ENCODE assay signal across 8 cellular contexts in genomic region chr4:39638358-39639239, GRCh38. TPM values are rescaled to one million over a fixed set of nuclear protein-coding genes. Genes with fewer than 3 reads are reported as not detected.
DNase-seq lines count a peak whose midpoint lies in the region; ATAC-seq, FAIRE-seq and TF ChIP-seq lines count a peak whose summit lies in the region.

SMIM14 (minus strand) TSS chr4:39638865; CDS start chr4:39605145, 33,720 bp downstream.

- H3K27me3 ChIP-seq in HUES64 (ENCODE audit: insufficient read depth, low read length): no peaks in the 10 kb centered on the region
- no peaks in the 10 kb centered on the region for H3K27me3 ChIP-seq in OCI-LY3 (ENCODE audit: low read depth, low read length)
- H3K27me3 ChIP-seq in endothelial cell of umbilical vein (ENCODE audit: control insufficient read depth in 2 of 2, insufficient read depth in 2 of 2, low read length in 2 of 2): no peaks in the 10 kb centered on the region

- no peak for TF ChIP-seq CTCF in OCI-LY3 (IDR thresholded peaks at IDR 0.05; ENCODE audit: low read depth, low read length)
- TF ChIP-seq CTCF in endothelial cell of umbilical vein (IDR thresholded peaks at IDR 0.05; ENCODE audit: extremely low read depth in 1 of 2, insufficient read depth in 1 of 2, low read depth in 1 of 2, low read length in 2 of 2): peak in 1 of 2 donors; percentile 7

- WGBS in HUES64: under 1% methylated on average over 75 of the region's 75 CpGs

- H3K9me3 ChIP-seq in HUES64 (ENCODE audit: insufficient read depth, low read depth, low read length) (no peaks in the 10 kb centered on the region), OCI-LY3 (ENCODE audit: insufficient read depth, low read length) (no peaks in the 10 kb centered on the region), endothelial cell of umbilical vein (replicated peaks; ENCODE audit: control insufficient read depth, insufficient read depth, low read length) (no peaks in the 10 kb centered on the region)

- ATAC-seq in GM21423 (IDR thresholded peaks at IDR 0.05; ENCODE audit: unreplicated experiment): peak; percentile 67

- intact Hi-C loops in endothelial cell of umbilical vein (cut with micrococcal nuclease): loop anchor here (1.0 to 5.0 kb wide), 4 partner anchors 60 to 419 kb away; partner anchors contain the start of genes N4BP2, UBE2K and UGDH

- dilution Hi-C loops in endothelial cell of umbilical vein (cut with MboI; ENCODE audit: extremely low pct_ligation_motif_present, low sequenced_read_pairs): no loop called here

- TF ChIP-seq POLR2A in endothelial cell of umbilical vein (IDR thresholded peaks at IDR 0.05; ENCODE audit: low read depth, low read length): peak; percentile 94

- POLR2A ChIA-PET in endothelial cell of umbilical vein (lab: Charles Lee): interaction anchor here (0.5 to 2.3 kb wide), 10 partner anchors 9 to 343 kb away, joined by 3 to 42 read pairs (median 4); partner anchors contain the start of gene UGDH

- no peaks in the 10 kb centered on the region for H3K9me1 ChIP-seq in endothelial cell of umbilical vein (replicated peaks; ENCODE audit: control insufficient read depth, extremely low read depth, insufficient read depth, low read length)

- H2AFZ ChIP-seq in OCI-LY3 (ENCODE audit: low read depth, low read length) (peak within 1 kb of the TSS; percentile 61), endothelial cell of umbilical vein (ENCODE audit: low read depth, low read length) (peak within 1 kb of the TSS; percentile 87)

- CTCF ChIA-PET in endothelial cell of umbilical vein (lab: Charles Lee): interaction anchor here (0.7 to 3.5 kb wide), 10 partner anchors 9 to 169 kb away, joined by 3 to 24 read pairs (median 4); partner anchors contain the start of gene UGDH

- H4K20me1 ChIP-seq in OCI-LY3 (ENCODE audit: insufficient read depth, low read length) (no peaks in the 10 kb centered on the region), endothelial cell of umbilical vein (replicated peaks; ENCODE audit: control insufficient read depth, extremely low read depth, insufficient read depth, low read length) (no peaks in the 10 kb centered on the region)

- DNase-seq in D341Med (ENCODE audit: low spot score): peak; percentile 100
- peak; percentile 87 for DNase-seq in activated T-cell treated with anti-CD3 and anti-CD28 coated beads for 24 hours (ENCODE audit: low read depth)
- peak; percentile 98 for DNase-seq in endothelial cell of umbilical vein (ENCODE audit: low read depth, low spot score)
- DNase-seq in middle frontal gyrus (ENCODE audit: extremely low spot score, low spot score): peak; percentile 96
- DNase-seq in stimulated activated CD8-positive, alpha-beta memory T cell treated with anti-CD3 and anti-CD28 coated beads, Interleukin-2, amount 100 ng/mL, for 1 hour (ENCODE audit: low read depth in 2 of 2): peak; percentile 79 to 81

- H3K9ac ChIP-seq in HUES64 (ENCODE audit: low read depth, low read length): peak within 1 kb of the TSS; percentile 91
- H3K9ac ChIP-seq in OCI-LY3 (ENCODE audit: low read length): peak within 1 kb of the TSS; percentile 72
- H3K9ac ChIP-seq in endothelial cell of umbilical vein (replicated peaks; ENCODE audit: extremely low read depth, insufficient read depth, low read length): peak within 1 kb of the TSS; percentile 92

- H3K79me2 ChIP-seq in OCI-LY3 (ENCODE audit: low read length) (0 out of 2 replicates have a peak, but pooled peaks cover 5% of the 10 kb centered on the region), endothelial cell of umbilical vein (ENCODE audit: control insufficient read depth, insufficient read depth, low read length) (peaks cover 3% of the 10 kb centered on the region)

- H3K4me3 ChIP-seq in HUES64 (ENCODE audit: low read length) (peak within 1 kb of the TSS; percentile 83), OCI-LY3 (ENCODE audit: low read length) (peak within 1 kb of the TSS; percentile 87), endothelial cell of umbilical vein (replicated peaks in 1 of 3; ENCODE audit: insufficient read depth in 1 of 3, low read depth in 1 of 3, low read length in 3 of 3) (peak within 1 kb of the TSS; percentile 66 to 97 (median 69))

- H3K4me2 ChIP-seq in OCI-LY3 (ENCODE audit: low read length) (peak within 1 kb of the TSS; percentile 96), endothelial cell of umbilical vein (ENCODE audit: insufficient read depth, low read length) (peak within 1 kb of the TSS; percentile 97)

- peaks cover 47% of the 10 kb centered on the region for H3K4me1 ChIP-seq in HUES64 (ENCODE audit: insufficient read depth, low read length)
- H3K4me1 ChIP-seq in OCI-LY3 (ENCODE audit: low read length): peaks cover 39% of the 10 kb centered on the region
- peaks cover 9% of the 10 kb centered on the region for H3K4me1 ChIP-seq in endothelial cell of umbilical vein (ENCODE audit: control insufficient read depth, extremely low read depth, insufficient read depth, low read length)

- H3K36me3 ChIP-seq in HUES64 (ENCODE audit: insufficient read depth, low read length) (no peaks in the 10 kb centered on the region), OCI-LY3 (replicated peaks; ENCODE audit: low read depth, low read length) (no peaks in the 10 kb centered on the region), endothelial cell of umbilical vein (ENCODE audit: control insufficient read depth in 2 of 2, extremely low read depth in 1 of 2, insufficient read depth in 2 of 2, low read length in 2 of 2) (no peaks in the 10 kb centered on the region)

- peak; percentile 98 for FAIRE-seq in endothelial cell of umbilical vein (lab: Jason Lieb, UNC)

- TSS peak; percentile 52 for BruUV-seq in endothelial cell of umbilical vein (replicated peaks; lab: Mats Ljungman, UMichigan)

- H3K27ac ChIP-seq in HUES64 (ENCODE audit: low read depth, low read length) (peak within 1 kb of the TSS; percentile 100), OCI-LY3 (ENCODE audit: low read length) (peak within 1 kb of the TSS; percentile 73), endothelial cell of umbilical vein (ENCODE audit: insufficient read depth, low read depth, low read length) (peak within 1 kb of the TSS; percentile 89)

TF ChIP-seq in endothelial cell of umbilical vein, 7 proteins besides CTCF, POLR2A, EP300 and RAD21:
- no peak for TF ChIP-seq GATA2 (IDR thresholded peaks at IDR 0.05; ENCODE audit: insufficient read depth, insufficient read length, low read depth, low read length)
- TF ChIP-seq MYC (IDR thresholded peaks at IDR 0.05; ENCODE audit: low read depth, low read length): no peak
- no peak for TF ChIP-seq FOS (IDR thresholded peaks at IDR 0.05; ENCODE audit: borderline replicate concordance, insufficient read depth, low read length)
- TF ChIP-seq MAX (IDR thresholded peaks at IDR 0.05; ENCODE audit: insufficient read depth, insufficient read length): peak; percentile 62
- TF ChIP-seq POLR2AphosphoS5 (IDR thresholded peaks at IDR 0.05; ENCODE audit: insufficient read depth, low read depth, low read length): peak; percentile 95
- no peak for TF ChIP-seq JUN (IDR thresholded peaks at IDR 0.05; ENCODE audit: borderline replicate concordance, insufficient read depth, insufficient read length, low read depth)
- TF ChIP-seq EZH2 (IDR thresholded peaks at IDR 0.05; ENCODE audit: borderline replicate concordance, low read depth, low read length, severe bottlenecking): no peak
TF ChIP-seq in endothelial cell of umbilical vein: peak in this region for 2.

RNA-seq across cellular contexts. Expression of gene SMIM14, which starts in this region (rescaled TPM):
- polyA plus RNA-seq in HUES64 (2013, experiment 1 of 2): 13.7 TPM
- polyA plus RNA-seq in HUES64 (2013, experiment 2 of 2): 20.7 TPM
- 15.1 and 15.4 TPM in 2 replicates for total RNA-seq in endothelial cell of umbilical vein
- 9.6 and 12.3 TPM in 2 replicates for polyA plus RNA-seq in endothelial cell of umbilical vein
- 10.3 and 14.8 TPM in 2 replicates for polyA plus RNA-seq in endothelial cell of umbilical vein (2011; cell fraction: cytosol; rRNA removed)
- 4.0 and 6.5 TPM in 2 replicates for polyA plus RNA-seq in endothelial cell of umbilical vein (2011; cell fraction: nucleus; rRNA removed)
- polyA plus RNA-seq in endothelial cell of umbilical vein (2012): 12.7 and 17.8 TPM in 2 replicates
- 25.4 and 27.0 TPM in 2 replicates for polyA minus RNA-seq in endothelial cell of umbilical vein
- polyA minus RNA-seq in endothelial cell of umbilical vein (2011; cell fraction: cytosol; rRNA and poly(A)+ RNA removed): 10.2 TPM
- 3.6 and 4.3 TPM in 2 replicates for polyA minus RNA-seq in endothelial cell of umbilical vein (2011; cell fraction: nucleus; rRNA and poly(A)+ RNA removed)

Comparison
In these comparisons a context has a peak if more than half of its experiments do, and no peak if none do; other contexts are left out.
1. Peak in every context shown above with its lines: DNase-seq, ATAC-seq, H3K4me3 ChIP-seq and H3K27ac ChIP-seq.